16 cellular contexts compared by ENCODE assay signal in the genomic region with DNA sequence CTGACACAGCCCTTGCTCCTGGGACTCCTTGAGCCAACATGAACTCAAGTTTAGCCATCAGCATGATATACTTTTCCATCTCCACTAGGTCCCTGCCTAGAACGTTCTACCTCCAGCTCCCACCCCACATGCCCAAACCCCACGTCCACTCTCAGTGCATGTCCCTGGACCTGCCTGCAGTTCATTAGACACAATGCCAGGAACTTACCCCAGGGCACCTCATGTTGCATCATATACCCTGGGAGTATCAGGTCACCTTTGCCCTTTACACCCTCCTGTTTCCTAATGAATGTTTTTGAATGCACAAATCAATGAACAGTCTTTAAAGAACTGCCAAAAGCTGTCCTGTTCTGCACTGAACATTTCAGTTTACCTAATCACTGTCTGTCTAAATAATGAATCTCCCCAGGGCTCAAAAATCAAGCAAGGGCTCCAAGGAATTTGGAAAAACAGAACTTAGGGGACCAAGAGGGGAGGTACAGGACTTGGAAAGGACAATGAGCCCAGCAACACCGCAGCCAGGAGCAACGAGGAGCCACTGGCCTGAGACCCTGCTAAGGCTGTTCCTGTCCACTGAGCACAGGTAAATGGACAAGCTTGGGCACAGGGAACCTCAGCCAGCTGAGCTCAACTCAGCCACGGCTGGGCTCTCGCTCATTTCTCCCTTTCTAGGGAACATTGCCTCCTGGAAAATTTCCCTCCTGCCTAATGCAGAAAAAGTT. TPM values are rescaled to one million over a fixed set of nuclear protein-coding genes. Genes with fewer than 3 reads are reported as not detected.
"Had no signal": no experiment of that assay in that cellular context is flagged by ENCODE, and none has a peak within 500 bp of the region (broad histone marks: within the 10 kb centered on the region; RNA-seq: fewer than 3 reads in every experiment).

No MANE protein-coding gene starts in this region.

- H3K27ac ChIP-seq: ascending aorta, cardiac muscle cell, coronary artery, heart right ventricle, right atrium auricular region had no signal

- H3K4me1 Mint-ChIP-seq: stimulated activated memory B cell treated with anti-CD40 and anti-IgM and Interleukin-4, amounts not matched to agents 10 μg/mL and 1 μg/mL and 100 μg/mL, for 72 hours had no signal

- DNase-seq: activated CD8-positive, alpha-beta memory T cell treated with anti-CD3 and anti-CD28 coated beads, Interleukin-2, amount 50 U/mL, for 4 hours; effector CD8-positive, alpha-beta T cell; heart right ventricle; kidney; posterior cingulate gyrus; T-helper 2 cell had no signal

- H3K4me1 ChIP-seq: ascending aorta had no signal

- H3K27me3 ChIP-seq: ascending aorta, cardiac muscle cell, heart right ventricle, right atrium auricular region had no signal

- H3K36me3 ChIP-seq: ascending aorta, cardiac muscle cell, heart right ventricle, right atrium auricular region had no signal

- H3K4me2 ChIP-seq: smooth muscle cell had no signal

- ATAC-seq: heart right ventricle had no signal

- H3K9me3 ChIP-seq: ascending aorta, heart right ventricle, right atrium auricular region had no signal

- H3K36me3 Mint-ChIP-seq: stimulated activated memory B cell treated with anti-CD40 and anti-IgM and Interleukin-4, amounts not matched to agents 10 μg/mL and 1 μg/mL and 100 μg/mL, for 72 hours had no signal

- H3K27ac Mint-ChIP-seq: stimulated activated memory B cell treated with anti-CD40 and anti-IgM and Interleukin-4, amounts not matched to agents 10 μg/mL and 1 μg/mL and 100 μg/mL, for 72 hours had no signal

- H3K9me3 Mint-ChIP-seq: stimulated activated memory B cell treated with anti-CD40 and anti-IgM and Interleukin-4, amounts not matched to agents 10 μg/mL and 1 μg/mL and 100 μg/mL, for 72 hours had no signal

- FAIRE-seq: frontal cortex, kidney, TTC549 had no signal

- H3K4me3 Mint-ChIP-seq: stimulated activated memory B cell treated with anti-CD40 and anti-IgM and Interleukin-4, amounts not matched to agents 10 μg/mL and 1 μg/mL and 100 μg/mL, for 72 hours had no signal

- H3K4me3 ChIP-seq: ascending aorta, cardiac muscle cell, coronary artery, heart right ventricle, right atrium auricular region, smooth muscle cell had no signal

RNA-seq across cellular contexts. Expression of gene MAT1A, which starts 7.5 kb away (rescaled TPM):
- total RNA-seq: fibroblast of lung, right atrium auricular region, subcutaneous adipose tissue had no signal
- polyA plus RNA-seq: fibroblast of lung, heart right ventricle, smooth muscle cell had no signal
